1 cellular context compared by ENCODE assay signal in the genomic region with DNA sequence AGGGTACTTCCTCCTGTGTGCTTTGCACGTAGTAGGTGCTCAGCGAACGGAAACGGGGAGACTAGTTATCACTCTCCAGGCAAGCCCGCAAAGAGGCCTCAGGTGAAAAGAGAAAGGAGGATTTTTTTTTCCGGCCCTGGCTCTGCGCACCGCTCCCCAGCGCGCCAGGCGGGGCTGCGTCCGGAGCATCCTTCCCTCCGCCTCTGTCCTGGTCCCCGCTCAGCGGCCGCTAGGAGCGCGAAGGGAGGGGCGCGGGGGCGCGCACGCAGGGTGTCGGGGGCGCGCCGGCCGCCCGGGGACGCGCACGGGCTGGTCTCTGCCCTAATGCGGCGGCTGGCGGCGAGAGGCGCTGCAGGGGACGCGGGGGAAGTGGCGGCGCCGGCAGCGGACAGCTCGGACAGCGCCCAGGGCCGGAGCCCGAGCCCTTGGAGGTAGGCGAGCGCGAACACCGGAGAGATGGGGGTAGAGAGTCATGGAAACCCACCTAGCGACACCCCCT.
TF ChIP-seq lines count a peak whose summit lies in the region.

No MANE protein-coding gene starts in this region.

TF ChIP-seq in HepG2, 621 proteins besides CTCF, POLR2A, EP300 and RAD21 (continued from another document):
- TF ChIP-seq, protein P1, sequence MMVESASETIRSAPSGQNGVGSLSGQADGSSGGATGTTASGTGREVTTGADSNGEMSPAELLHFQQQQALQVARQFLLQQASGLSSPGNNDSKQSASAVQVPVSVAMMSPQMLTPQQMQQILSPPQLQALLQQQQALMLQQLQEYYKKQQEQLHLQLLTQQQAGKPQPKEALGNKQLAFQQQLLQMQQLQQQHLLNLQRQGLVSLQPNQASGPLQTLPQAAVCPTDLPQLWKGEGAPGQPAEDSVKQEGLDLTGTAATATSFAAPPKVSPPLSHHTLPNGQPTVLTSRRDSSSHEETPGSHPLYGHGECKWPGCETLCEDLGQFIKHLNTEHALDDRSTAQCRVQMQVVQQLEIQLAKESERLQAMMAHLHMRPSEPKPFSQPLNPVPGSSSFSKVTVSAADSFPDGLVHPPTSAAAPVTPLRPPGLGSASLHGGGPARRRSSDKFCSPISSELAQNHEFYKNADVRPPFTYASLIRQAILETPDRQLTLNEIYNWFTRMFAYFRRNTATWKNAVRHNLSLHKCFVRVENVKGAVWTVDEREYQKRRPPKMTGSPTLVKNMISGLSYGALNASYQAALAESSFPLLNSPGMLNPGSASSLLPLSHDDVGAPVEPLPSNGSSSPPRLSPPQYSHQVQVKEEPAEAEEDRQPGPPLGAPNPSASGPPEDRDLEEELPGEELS (CRISPR knock-in tag; IDR thresholded peaks at IDR 0.05), result no peak
- TF ChIP-seq, protein P2, sequence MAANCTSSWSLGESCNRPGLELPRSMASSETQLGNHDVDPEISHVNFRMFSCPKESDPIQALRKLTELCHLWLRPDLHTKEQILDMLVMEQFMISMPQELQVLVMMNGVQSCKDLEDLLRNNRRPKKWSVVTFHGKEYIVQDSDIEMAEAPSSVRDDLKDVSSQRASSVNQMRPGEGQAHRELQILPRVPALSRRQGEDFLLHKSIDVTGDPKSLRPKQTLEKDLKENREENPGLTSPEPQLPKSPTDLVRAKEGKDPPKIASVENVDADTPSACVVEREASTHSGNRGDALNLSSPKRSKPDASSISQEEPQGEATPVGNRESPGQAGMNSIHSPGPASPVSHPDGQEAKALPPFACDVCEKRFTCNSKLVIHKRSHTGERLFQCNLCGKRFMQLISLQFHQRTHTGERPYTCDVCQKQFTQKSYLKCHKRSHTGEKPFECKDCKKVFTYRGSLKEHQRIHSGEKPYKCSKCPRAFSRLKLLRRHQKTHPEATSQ (CRISPR knock-in tag; IDR thresholded peaks at IDR 0.05; ENCODE audit: borderline replicate concordance), result no peak
- TF ChIP-seq, protein P3, sequence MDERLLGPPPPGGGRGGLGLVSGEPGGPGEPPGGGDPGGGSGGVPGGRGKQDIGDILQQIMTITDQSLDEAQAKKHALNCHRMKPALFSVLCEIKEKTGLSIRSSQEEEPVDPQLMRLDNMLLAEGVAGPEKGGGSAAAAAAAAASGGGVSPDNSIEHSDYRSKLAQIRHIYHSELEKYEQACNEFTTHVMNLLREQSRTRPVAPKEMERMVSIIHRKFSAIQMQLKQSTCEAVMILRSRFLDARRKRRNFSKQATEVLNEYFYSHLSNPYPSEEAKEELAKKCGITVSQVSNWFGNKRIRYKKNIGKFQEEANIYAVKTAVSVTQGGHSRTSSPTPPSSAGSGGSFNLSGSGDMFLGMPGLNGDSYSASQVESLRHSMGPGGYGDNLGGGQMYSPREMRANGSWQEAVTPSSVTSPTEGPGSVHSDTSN (CRISPR knock-in tag; IDR thresholded peaks at IDR 0.05), result no peak
- no peak for TF ChIP-seq ZNF382 (CRISPR knock-in tag; IDR thresholded peaks at IDR 0.05; ENCODE audit: borderline replicate concordance)
- TF ChIP-seq ZNF563 (CRISPR knock-in tag; IDR thresholded peaks at IDR 0.05), result no peak
- no peak for TF ChIP-seq ZMYM3 (CRISPR knock-in tag; IDR thresholded peaks at IDR 0.05)
- TF ChIP-seq ZBTB3 (CRISPR knock-in tag; IDR thresholded peaks at IDR 0.05; ENCODE audit: borderline replicate concordance, low read depth), result no peak
- TF ChIP-seq TBX3 (IDR thresholded peaks at IDR 0.05; ENCODE audit: borderline replicate concordance), result no peak
- no peak for TF ChIP-seq MEIS1 (CRISPR knock-in tag; IDR thresholded peaks at IDR 0.05; ENCODE audit: borderline replicate concordance)
- TF ChIP-seq, protein P4, sequence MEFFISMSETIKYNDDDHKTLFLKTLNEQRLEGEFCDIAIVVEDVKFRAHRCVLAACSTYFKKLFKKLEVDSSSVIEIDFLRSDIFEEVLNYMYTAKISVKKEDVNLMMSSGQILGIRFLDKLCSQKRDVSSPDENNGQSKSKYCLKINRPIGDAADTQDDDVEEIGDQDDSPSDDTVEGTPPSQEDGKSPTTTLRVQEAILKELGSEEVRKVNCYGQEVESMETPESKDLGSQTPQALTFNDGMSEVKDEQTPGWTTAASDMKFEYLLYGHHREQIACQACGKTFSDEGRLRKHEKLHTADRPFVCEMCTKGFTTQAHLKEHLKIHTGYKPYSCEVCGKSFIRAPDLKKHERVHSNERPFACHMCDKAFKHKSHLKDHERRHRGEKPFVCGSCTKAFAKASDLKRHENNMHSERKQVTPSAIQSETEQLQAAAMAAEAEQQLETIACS (CRISPR knock-in tag; IDR thresholded peaks at IDR 0.05), result peak; percentile 95
